ENCODE assay signal across 15 cellular contexts in the genomic region with DNA sequence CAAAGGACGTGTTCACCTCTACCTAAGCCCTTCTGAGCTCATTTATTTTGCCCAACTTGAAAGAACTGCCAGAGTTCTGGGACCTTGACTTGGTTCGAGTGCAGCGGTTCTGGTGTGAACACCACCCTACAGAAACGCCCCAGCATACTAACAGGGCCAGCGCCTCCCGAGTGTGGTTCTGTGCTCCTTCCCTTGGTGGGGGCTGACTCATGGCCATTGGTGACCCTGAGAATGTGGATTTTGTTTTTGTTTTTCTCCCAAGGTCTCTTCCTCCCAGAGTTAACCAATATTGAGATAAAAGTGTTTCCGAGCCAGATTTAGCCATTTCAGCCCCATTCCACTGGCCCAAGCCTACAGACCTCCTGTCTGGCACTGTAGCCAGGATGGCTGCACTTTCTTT. TPM values are rescaled to one million over a fixed set of nuclear protein-coding genes. Genes with fewer than 3 reads are reported as not detected.
A peak's percentile ranks its signal among the peaks of the same experiment; 100 is the strongest.
DNase-seq lines count a peak whose midpoint lies in the region; ATAC-seq and TF ChIP-seq lines count a peak whose summit lies in the region.
"Had no signal": no experiment of that assay in that cellular context is flagged by ENCODE, and none has a peak within 500 bp of the region (broad histone marks: within the 10 kb centered on the region; RNA-seq: fewer than 3 reads in every experiment).

No MANE protein-coding gene starts in this region.

- H2AFZ ChIP-seq in DND-41 (ENCODE audit: low read depth, low read length) = no peak overlapping the region
- H2AFZ ChIP-seq: parathyroid adenoma had no signal

- H3K27ac ChIP-seq in DND-41 (ENCODE audit: low read length) (0 out of 2 replicates have a peak overlapping the region, but pooled peaks have one; percentile 22), brain microvascular endothelial cell (peak overlapping the region; percentile 30), ovary (peak overlapping the region in 1 of 2 donors; percentile 36)
- H3K27ac ChIP-seq: parathyroid adenoma, sigmoid colon had no signal

- no peak overlapping the region for H3K9ac ChIP-seq in DND-41 (ENCODE audit: low read depth, low read length)
- H3K9ac ChIP-seq: parathyroid adenoma had no signal

- no peak for DNase-seq in DND-41
- DNase-seq in M059J (ENCODE audit: low read depth) = peak; percentile 54
- peak; percentile 31 for DNase-seq in brain microvascular endothelial cell
- DNase-seq in ovary = peak; percentile 59 to 74 (median 71)
- no peak for DNase-seq in DMS53 treated with DMSO at 0.1 percent for 48 hours (lab: John Stamatoyannopoulos, UW; ENCODE audit: unreplicated experiment)
- DNase-seq in DMS53 (lab: John Stamatoyannopoulos, UW) = no peak
- no peak for DNase-seq in stimulated activated CD4-positive, alpha-beta T cell treated with anti-CD3 and anti-CD28 coated beads, Interleukin-4, amount 100 ng/mL, for 1 hour
- DNase-seq: activated T-cell treated with anti-CD3 and anti-CD28 coated beads, Interleukin-2, amount 50 U/mL, for 4 hours; DMS 273 treated with DMSO at 0.1 percent for 48 hours; head of caudate nucleus; NCI-H1417 treated with DMSO at 0.1 percent for 48 hours; sigmoid colon had no signal

- intact Hi-C loops in ovary (cut with DNase I) = no loop called here

- H3K27me3 ChIP-seq in DND-41 (ENCODE audit: insufficient read depth, low read length, poor library complexity) (no peaks in the 10 kb centered on the region), brain microvascular endothelial cell (replicated peaks) (no peaks in the 10 kb centered on the region), ovary (no peaks in the 10 kb centered on the region)

- H3K79me2 ChIP-seq in DND-41 (ENCODE audit: insufficient read depth, low read length) = no peaks in the 10 kb centered on the region
- H3K79me2 ChIP-seq: parathyroid adenoma had no signal

- in situ Hi-C loops in brain microvascular endothelial cell (cut with HindIII; ENCODE audit: low pct_ligation_motif_present, low sequenced_read_pairs) = no loop called here

- no peak overlapping the region for H3K4me2 ChIP-seq in DND-41 (ENCODE audit: insufficient read depth, low read length)

- H3K9me3 ChIP-seq in DND-41 (ENCODE audit: insufficient read depth, low read length, severe bottlenecking) (no peaks in the 10 kb centered on the region), ovary (no peaks in the 10 kb centered on the region)
- H3K9me3 ChIP-seq: sigmoid colon had no signal

- TF ChIP-seq POLR2A in ovary (IDR thresholded peaks at IDR 0.05) = no peak

- TF ChIP-seq CTCF in DND-41 (IDR thresholded peaks at IDR 0.05; ENCODE audit: borderline replicate concordance, extremely low read depth, low read length, poor library complexity, severe bottlenecking) (no peak), brain microvascular endothelial cell (IDR thresholded peaks at IDR 0.05; ENCODE audit: low read depth, low read length, missing control alignments) (no peak), ovary (IDR thresholded peaks at IDR 0.05) (no peak)

- ATAC-seq in DND-41 (ENCODE audit: insufficient read depth, low read depth) (no peak), HG03432 (IDR thresholded peaks at IDR 0.05; ENCODE audit: unreplicated experiment) (no peak)
- ATAC-seq: activated T-cell treated with anti-CD3 and anti-CD28 coated beads, Interleukin-2, amount 50 U/mL, for 4 hours had no signal

- no peak for TF ChIP-seq EP300 in ovary (IDR thresholded peaks at IDR 0.05)

- no peaks in the 10 kb centered on the region for H4K20me1 ChIP-seq in DND-41 (ENCODE audit: insufficient read depth, low read length)

- H3K4me1 ChIP-seq in DND-41 (ENCODE audit: insufficient read depth, low read length) = peaks cover 36% of the 10 kb centered on the region
- H3K4me1 ChIP-seq in ovary (ENCODE audit: insufficient read depth) = peaks cover 31% of the 10 kb centered on the region
- H3K4me1 ChIP-seq: sigmoid colon had no signal

- peaks cover 6% of the 10 kb centered on the region for H3K36me3 ChIP-seq in DND-41 (ENCODE audit: insufficient read depth, low read length)
- H3K36me3 ChIP-seq in brain microvascular endothelial cell (replicated peaks) = peaks cover 9% of the 10 kb centered on the region
- no peaks in the 10 kb centered on the region for H3K36me3 ChIP-seq in ovary
- H3K36me3 ChIP-seq: sigmoid colon had no signal

- H3K4me3 ChIP-seq in DND-41 (ENCODE audit: low read depth in 1 of 2, low read length in 2 of 2) = no peak overlapping the region
- H3K4me3 ChIP-seq in brain microvascular endothelial cell (ENCODE audit: low read depth, low read length) = no peak overlapping the region
- H3K4me3 ChIP-seq in ovary = no peak overlapping the region
- H3K4me3 ChIP-seq: sigmoid colon had no signal

- WGBS in ovary, 3 donors = 6 to 20% (median 10%) methylated on average over 7 of the region's 7 CpGs

RNA-seq across cellular contexts. Expression of a gene that starts 27.9 kb away (rescaled TPM):
- 21.4 and 37.5 TPM in 2 replicates for total RNA-seq in M059J (2014; rRNA removed; shearing (Covaris generic))
- 10 to 100 TPM in 3 of 7 donors, 1 to 10 TPM in 4; 3.2 to 10.1 (median 8.3) TPM for total RNA-seq in ovary
- 10 to 100 TPM in 1 of 2 donors, 1 to 10 TPM in 1; 9.0 to 98.6 TPM for polyA plus RNA-seq in ovary

RNA-seq across cellular contexts. Expression of a gene that starts 38.4 kb away (rescaled TPM):
- total RNA-seq in M059J (2014; rRNA removed; shearing (Covaris generic)) = 0.07 and 0.10 TPM in 2 replicates
- total RNA-seq in ovary = 10 to 100 TPM; 19.9 to 61.3 (median 32.3) TPM
- polyA plus RNA-seq in ovary = 1,000 to 10,000 TPM in 1 of 2 donors, 10 to 100 TPM in 1; 30.1 to 1,902 TPM
- total RNA-seq: temporal lobe had no signal

RNA-seq across cellular contexts. Expression of a gene that starts 55.1 kb away (rescaled TPM):
- 71.6 and 80.9 TPM in 2 replicates for total RNA-seq in M059J (2014; rRNA removed; shearing (Covaris generic))
- total RNA-seq in ovary = 10 to 100 TPM; 26.4 to 43.4 (median 29.2) TPM
- 10 to 100 TPM; 34.3 to 44.1 TPM for polyA plus RNA-seq in ovary

Comparison
In these comparisons a context has a peak if more than half of its experiments do, and no peak if none do; other contexts are left out.
1. DNase-seq: peak in M059J (single experiment), brain microvascular endothelial cell (single experiment) and ovary (5 of 5); none in DND-41 (single experiment), DMS53 treated with DMSO at 0.1 percent for 48 hours (single experiment), DMS53 (single experiment) and stimulated activated CD4-positive, alpha-beta T cell treated with anti-CD3 and anti-CD28 coated beads, Interleukin-4, amount 100 ng/mL, for 1 hour (single experiment).
2. RNA of a gene that starts 38.4 kb away (total RNA-seq): 19.9 to 61.3 TPM in ovary; 0.07 to 0.10 TPM in M059J; every median in the first group is over 10 times any median in the second.